18 cellular contexts compared by ENCODE assay signal in the genomic region with DNA sequence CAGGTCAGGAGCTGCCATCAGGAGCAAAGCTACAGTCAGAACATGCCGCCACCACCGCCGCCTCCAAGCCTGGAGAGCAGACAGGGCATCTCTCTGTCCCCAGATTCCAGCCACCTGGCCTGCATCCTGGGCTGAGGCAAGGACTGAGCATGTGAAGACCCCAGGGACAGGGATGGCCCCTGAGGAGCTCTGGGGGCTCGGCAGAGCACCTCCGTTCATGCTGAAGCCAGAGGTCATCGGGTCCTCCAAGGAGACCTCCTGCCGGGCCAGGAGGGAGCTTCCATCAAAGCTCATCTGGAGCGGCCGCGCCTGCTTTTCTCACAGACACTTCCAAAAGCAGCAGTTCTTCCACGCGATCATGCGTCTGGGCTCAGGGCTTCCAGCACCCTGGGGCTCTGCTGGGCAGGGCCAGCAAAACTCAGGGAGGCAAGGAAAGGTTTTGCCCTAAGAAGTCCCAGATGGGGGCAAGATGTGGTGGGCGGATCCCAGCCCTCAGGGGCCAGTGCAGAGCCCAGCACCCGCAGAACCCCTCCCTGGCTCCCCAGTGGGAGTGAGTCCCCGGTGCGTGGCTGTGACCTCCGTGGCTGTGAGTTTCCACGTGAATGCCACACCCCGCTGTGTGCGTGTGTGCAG.
"Had no signal": no experiment of that assay in that cellular context is flagged by ENCODE, and none has a peak within 500 bp of the region (broad histone marks: within the 10 kb centered on the region; RNA-seq: fewer than 3 reads in every experiment).

No MANE protein-coding gene starts in this region.

- H3K36me3 Mint-ChIP-seq: naive thymus-derived CD4-positive, alpha-beta T cell; stimulated activated naive B cell treated with anti-CD40 and anti-IgM and Interleukin-4, amounts not matched to agents 10 μg/mL and 1 μg/mL and 100 μg/mL, for 72 hours had no signal

- H3K9me3 Mint-ChIP-seq: nephron progenitor cell; stimulated activated naive B cell treated with anti-CD40 and anti-IgM and Interleukin-4, amounts not matched to agents 10 μg/mL and 1 μg/mL and 100 μg/mL, for 72 hours; stimulated activated naive CD8-positive, alpha-beta T cell treated with anti-CD3 and anti-CD28 coated beads, Interleukin-15, amount 100 ng/mL, for 72 hours had no signal

- H3K27ac Mint-ChIP-seq: endodermal cell; naive thymus-derived CD4-positive, alpha-beta T cell; nephron progenitor cell; stimulated activated naive B cell treated with anti-CD40 and anti-IgM and Interleukin-4, amounts not matched to agents 10 μg/mL and 1 μg/mL and 100 μg/mL, for 72 hours; stimulated activated naive CD8-positive, alpha-beta T cell treated with anti-CD3 and anti-CD28 coated beads, Interleukin-15, amount 100 ng/mL, for 72 hours had no signal

- H3K4me3 Mint-ChIP-seq: endodermal cell; naive thymus-derived CD4-positive, alpha-beta T cell; nephron progenitor cell; stimulated activated naive B cell treated with anti-CD40 and anti-IgM and Interleukin-4, amounts not matched to agents 10 μg/mL and 1 μg/mL and 100 μg/mL, for 72 hours; stimulated activated naive CD8-positive, alpha-beta T cell treated with anti-CD3 and anti-CD28 coated beads, Interleukin-15, amount 100 ng/mL, for 72 hours had no signal

- H3K4me1 Mint-ChIP-seq: endodermal cell; naive thymus-derived CD4-positive, alpha-beta T cell; stimulated activated naive B cell treated with anti-CD40 and anti-IgM and Interleukin-4, amounts not matched to agents 10 μg/mL and 1 μg/mL and 100 μg/mL, for 72 hours; stimulated activated naive CD8-positive, alpha-beta T cell treated with anti-CD3 and anti-CD28 coated beads, Interleukin-15, amount 100 ng/mL, for 72 hours had no signal

- H3K4me3 ChIP-seq: coronary artery, heart left ventricle, testis, tibial nerve had no signal

- H3K27me3 Mint-ChIP-seq: stimulated activated naive B cell treated with anti-CD40 and anti-IgM and Interleukin-4, amounts not matched to agents 10 μg/mL and 1 μg/mL and 100 μg/mL, for 72 hours; stimulated activated naive CD8-positive, alpha-beta T cell treated with anti-CD3 and anti-CD28 coated beads, Interleukin-15, amount 100 ng/mL, for 72 hours had no signal

- H3K9me3 ChIP-seq: neutrophil, testis had no signal

- DNase-seq: effector CD4-positive, alpha-beta T cell; endodermal cell; erythroblast; foreskin melanocyte; hippocampal formation; kidney glomerular epithelial cell; mesendoderm; nephron progenitor cell; stimulated activated CD4-positive, alpha-beta T cell treated with anti-CD3 and anti-CD28 coated beads, Interleukin-2, amount 100 ng/mL, for 24 hours; stimulated activated CD4-positive, alpha-beta T cell treated with anti-CD3 and anti-CD28 coated beads, Interleukin-4, amount 100 ng/mL, for 4 hours; stimulated activated naive B cell treated with anti-CD40 and anti-IgM and Interleukin-4, amounts not matched to agents 10 μg/mL and 1 μg/mL and 100 μg/mL, for 72 hours; stimulated activated naive CD8-positive, alpha-beta T cell treated with anti-CD3 and anti-CD28 coated beads, Interleukin-15, amount 100 ng/mL, for 72 hours; testis had no signal

- H3K4me1 ChIP-seq: heart left ventricle, testis, tibial nerve had no signal

- H3K27me3 ChIP-seq: neutrophil, testis, tibial nerve had no signal

- H3K27ac ChIP-seq: coronary artery, heart left ventricle, neutrophil, testis, tibial nerve had no signal

- H3K36me3 ChIP-seq: heart left ventricle, neutrophil had no signal
